2 cellular contexts compared by ENCODE assay signal in genomic region chr1:180462099-180462498, GRCh38.
TF ChIP-seq lines count a peak whose summit lies in the region.

No MANE protein-coding gene starts in this region.

TF ChIP-seq in IMR-90, 13 proteins besides CTCF, POLR2A, EP300 and RAD21:
- TF ChIP-seq NFE2L2 (IDR thresholded peaks at IDR 0.05; ENCODE audit: low read depth, low read length) = no peak
- no peak for TF ChIP-seq MAFK (IDR thresholded peaks at IDR 0.05; ENCODE audit: low read depth, low read length)
- TF ChIP-seq CEBPB (IDR thresholded peaks at IDR 0.05; ENCODE audit: low read depth, low read length) = no peak
- TF ChIP-seq USF2 (IDR thresholded peaks at IDR 0.05; ENCODE audit: low read depth, low read length) = no peak
- TF ChIP-seq CHD1 (IDR thresholded peaks at IDR 0.05; ENCODE audit: low read depth, low read length) = no peak
- TF ChIP-seq RFX5 (IDR thresholded peaks at IDR 0.05; ENCODE audit: low read depth, low read length) = no peak
- TF ChIP-seq SMC3 (IDR thresholded peaks at IDR 0.05; ENCODE audit: low read depth, low read length) = no peak
- TF ChIP-seq BHLHE40 (IDR thresholded peaks at IDR 0.05; ENCODE audit: low read depth, low read length) = no peak
- no peak for TF ChIP-seq MAZ (IDR thresholded peaks at IDR 0.05; ENCODE audit: borderline replicate concordance, low read depth, low read length)
- TF ChIP-seq FOS (IDR thresholded peaks at IDR 0.05; ENCODE audit: low read depth, low read length) = no peak

TF ChIP-seq in HepG2, 621 proteins besides CTCF, POLR2A, EP300 and RAD21:
- TF ChIP-seq KDM3A (CRISPR knock-in tag; IDR thresholded peaks at IDR 0.05; ENCODE audit: low read depth) (no peak), PCBP1 (IDR thresholded peaks at IDR 0.05; ENCODE audit: borderline replicate concordance, low read depth, low read length) (no peak), TCF7L2 (IDR thresholded peaks at IDR 0.05; ENCODE audit: low read depth, low read length) (no peak), ZNF3 (CRISPR knock-in tag; IDR thresholded peaks at IDR 0.05) (no peak), ZNF792 (CRISPR knock-in tag; IDR thresholded peaks at IDR 0.05) (no peak), ZNF501 (CRISPR knock-in tag; IDR thresholded peaks at IDR 0.05) (no peak), ZNF678 (CRISPR knock-in tag; IDR thresholded peaks at IDR 0.05) (no peak), IKZF4 (CRISPR knock-in tag; IDR thresholded peaks at IDR 0.05; ENCODE audit: borderline replicate concordance, low read depth, not compliant biosample characterization) (no peak), YY1 (IDR thresholded peaks at IDR 0.05; ENCODE audit: insufficient read depth, insufficient replicate concordance, low read depth, low read length) (no peak), PRMT3 (CRISPR knock-in tag; IDR thresholded peaks at IDR 0.05; ENCODE audit: borderline replicate concordance, low read depth) (no peak), ZNF510 (CRISPR knock-in tag; IDR thresholded peaks at IDR 0.05; ENCODE audit: low read depth) (no peak), CEBPZ (IDR thresholded peaks at IDR 0.05; ENCODE audit: low read length) (no peak), ZMYM4 (CRISPR knock-in tag; IDR thresholded peaks at IDR 0.05) (no peak)
TF ChIP-seq in HepG2: peak in this region for 0.
